ENCODE assay signal across 9 cellular contexts in genomic region chr1:41726899-41727748, GRCh38.
DNase-seq lines count a peak whose midpoint lies in the region; ATAC-seq and TF ChIP-seq lines count a peak whose summit lies in the region.
"Had no signal": no experiment of that assay in that cellular context is flagged by ENCODE, and none has a peak within 500 bp of the region (broad histone marks: within the 10 kb centered on the region; RNA-seq: fewer than 3 reads in every experiment).

No MANE protein-coding gene starts in this region.

- no peaks in the 10 kb centered on the region for H3K27me3 Mint-ChIP-seq in central memory CD8-positive, alpha-beta T cell

- H3K9me3 ChIP-seq in neutrophil = no peaks in the 10 kb centered on the region

- peak overlapping the region; percentile 13 to 45 for H3K4me3 ChIP-seq in neutrophil (ENCODE audit: low read depth in 1 of 2, low read length in 1 of 2)
- H3K4me3 ChIP-seq: cardiac muscle cell had no signal

- H3K4me1 Mint-ChIP-seq in central memory CD8-positive, alpha-beta T cell = peaks cover 50% of the 10 kb centered on the region

- peak; percentile 30 for ATAC-seq in GM21529 (IDR thresholded peaks at IDR 0.05; ENCODE audit: unreplicated experiment)
- peak; percentile 8 for ATAC-seq in central memory CD8-positive, alpha-beta T cell (replicated peaks; ENCODE audit: extremely low read depth, poor library complexity, severe bottlenecking)

- H3K36me3 ChIP-seq in neutrophil = no peaks in the 10 kb centered on the region
- H3K36me3 ChIP-seq: cardiac muscle cell had no signal

- POLR2A ChIA-PET in GM10248 (lab: Yijun Ruan, JAX) = interaction anchor here (0.6 kb wide), 1 partner anchor 133 kb away, joined by 3 read pairs; no protein-coding TSS in a partner anchor

- H3K27ac ChIP-seq in neutrophil = peak overlapping the region; percentile 86
- H3K27ac ChIP-seq: cardiac muscle cell had no signal

- peaks cover 2% of the 10 kb centered on the region for H3K36me3 Mint-ChIP-seq in central memory CD8-positive, alpha-beta T cell (ENCODE audit: insufficient read depth)

- peak overlapping the region; percentile 84 for H3K27ac Mint-ChIP-seq in central memory CD8-positive, alpha-beta T cell (ENCODE audit: low read depth)

- H3K9me3 Mint-ChIP-seq in central memory CD8-positive, alpha-beta T cell = no peaks in the 10 kb centered on the region

- peak overlapping the region; percentile 73 for H3K4me3 Mint-ChIP-seq in central memory CD8-positive, alpha-beta T cell

- TF ChIP-seq CTCF in GM10248 (IDR thresholded peaks at IDR 0.05; ENCODE audit: control extremely low read depth, extremely low read depth, low read depth, missing control alignments) (peak; percentile 28), neutrophil (IDR thresholded peaks at IDR 0.05) (no peak)

- DNase-seq in GM10248 (ENCODE audit: extremely low spot score) = peak; percentile 74
- DNase-seq in NCI-H69 (lab: John Stamatoyannopoulos, UW) = peak; percentile 60
- DNase-seq in central memory CD8-positive, alpha-beta T cell (ENCODE audit: low spot score in 2 of 2) = no peak
- no peak for DNase-seq in superior temporal gyrus (ENCODE audit: extremely low spot score)
- DNase-seq in stimulated activated CD4-positive, alpha-beta T cell treated with anti-CD3 and anti-CD28 coated beads, Interleukin-2, amount 100 ng/mL, for 48 hours = no peak
- no peak for DNase-seq in NCI-H774 (lab: John Stamatoyannopoulos, UW)

- CTCF ChIA-PET in GM10248 (lab: Yijun Ruan, JAX) = interaction anchor here (0.8 to 2.4 kb wide), 11 partner anchors 8 to 148 kb away, joined by 3 to 12 read pairs (median 3); no protein-coding TSS in a partner anchor

- H3K4me1 ChIP-seq in neutrophil (ENCODE audit: control insufficient read depth in 1 of 2, insufficient read depth in 1 of 2, low read depth in 1 of 2, low read length in 1 of 2) = peaks cover 67 to 90% of the 10 kb centered on the region in 2 experiments

- H3K27me3 ChIP-seq in neutrophil = no peaks in the 10 kb centered on the region
- H3K27me3 ChIP-seq: cardiac muscle cell had no signal

Comparison
In these comparisons a context has a peak if more than half of its experiments do, and no peak if none do; other contexts are left out.
1. DNase-seq: peak in GM10248 (single experiment) and NCI-H69 (single experiment); none in central memory CD8-positive, alpha-beta T cell (0 of 2), superior temporal gyrus (single experiment), stimulated activated CD4-positive, alpha-beta T cell treated with anti-CD3 and anti-CD28 coated beads, Interleukin-2, amount 100 ng/mL, for 48 hours (0 of 2) and NCI-H774 (single experiment).